12 cellular contexts compared by ENCODE assay signal in the genomic region with DNA sequence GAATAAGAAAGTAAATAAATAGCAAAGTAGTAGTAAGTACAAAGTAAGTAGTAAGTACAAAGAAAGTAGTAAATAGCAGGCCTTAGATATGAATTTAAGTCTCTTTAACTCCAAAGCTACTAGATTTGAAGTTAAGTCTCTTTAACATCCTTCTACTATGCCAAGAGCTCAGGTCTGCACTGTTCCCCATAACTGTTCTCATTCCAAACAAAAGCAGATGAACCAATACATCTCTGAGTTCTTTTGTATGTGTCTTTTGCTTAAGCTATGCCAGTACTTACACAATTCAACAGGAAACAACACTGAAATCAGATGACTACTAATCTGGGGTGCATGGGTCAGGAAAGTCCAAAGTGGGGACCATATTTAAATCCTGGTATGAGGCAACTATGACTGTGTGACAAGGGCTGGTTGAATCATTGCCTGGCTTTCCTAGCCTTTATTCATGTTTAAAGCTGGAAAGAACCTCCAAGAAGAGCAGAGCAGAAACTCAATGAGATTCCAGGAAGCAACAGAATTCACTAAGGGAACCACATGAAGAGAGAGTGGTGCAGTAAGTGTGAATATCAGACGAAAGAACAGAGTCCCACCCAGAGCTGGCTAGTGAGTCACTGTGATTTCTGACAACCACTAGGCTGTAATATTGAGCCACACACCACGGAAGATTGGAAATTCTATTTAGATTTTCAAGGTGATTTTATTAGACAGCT. TPM values are rescaled to one million over a fixed set of nuclear protein-coding genes. Genes with fewer than 3 reads are reported as not detected.
A peak's percentile ranks its signal among the peaks of the same experiment; 100 is the strongest.
DNase-seq lines count a peak whose midpoint lies in the region; ATAC-seq, FAIRE-seq and TF ChIP-seq lines count a peak whose summit lies in the region.
"Had no signal": no experiment of that assay in that cellular context is flagged by ENCODE, and none has a peak within 500 bp of the region (broad histone marks: within the 10 kb centered on the region; RNA-seq: fewer than 3 reads in every experiment).

No MANE protein-coding gene starts in this region.

- H3K27me3 ChIP-seq in IMR-90 (ENCODE audit: control insufficient read depth, insufficient read depth, low read length) = no peaks in the 10 kb centered on the region
- H3K27me3 ChIP-seq in H1 (replicated peaks in 1 of 4; ENCODE audit: control insufficient read depth in 3 of 4, extremely low read depth in 1 of 4, insufficient read depth in 3 of 4, low read length in 3 of 4) = no peaks in the 10 kb centered on the region
- H3K27me3 ChIP-seq: gastrocnemius medialis, sigmoid colon had no signal

- H3K23me2 ChIP-seq in H1 (ENCODE audit: low read depth, low read length) = no peaks in the 10 kb centered on the region

- H4K8ac ChIP-seq in IMR-90 (ENCODE audit: low read depth in 2 of 2, low read length in 2 of 2) (no peak overlapping the region), H1 (ENCODE audit: extremely low read depth, insufficient read depth, low read length) (no peak overlapping the region)

- TF ChIP-seq RAD21 in IMR-90 (IDR thresholded peaks at IDR 0.05; ENCODE audit: low read length) = peak; percentile 42
- TF ChIP-seq RAD21 in H1 (IDR thresholded peaks at IDR 0.05 in 1 of 2, conservative IDR thresholded peaks at IDR 0.05 in 1 of 2; ENCODE audit: low read depth in 2 of 2, low read length in 2 of 2) = peak in 1 of 2 experiments; percentile 21; a peak in 1 of 4 replicates

- H3K27ac ChIP-seq in IMR-90 (ENCODE audit: insufficient read depth, low read length) (no peak overlapping the region), H1 (ENCODE audit: low read depth, low read length) (no peak overlapping the region)
- H3K27ac ChIP-seq: gastrocnemius medialis, sigmoid colon had no signal

- H3K79me1 ChIP-seq in IMR-90 (ENCODE audit: low read depth in 1 of 2, low read length in 2 of 2) = no peaks in the 10 kb centered on the region
- no peaks in the 10 kb centered on the region for H3K79me1 ChIP-seq in H1 (ENCODE audit: low read depth, low read length)

- no peak overlapping the region for H2AK5ac ChIP-seq in IMR-90 (ENCODE audit: low read depth, low read length)
- no peak overlapping the region for H2AK5ac ChIP-seq in H1 (ENCODE audit: low read depth, low read length)

- no peak for FAIRE-seq in H1 (lab: Jason Lieb, UNC)

- H3K4me1 ChIP-seq in IMR-90 (ENCODE audit: control insufficient read depth, insufficient read depth, low read length) (peaks cover 2% of the 10 kb centered on the region), H1 (replicated peaks in 1 of 4; ENCODE audit: control insufficient read depth in 3 of 4, insufficient read depth in 4 of 4, low read length in 3 of 4) (no peaks in the 10 kb centered on the region)

- ATAC-seq in IMR-90 (ENCODE audit: low read depth) = peak; percentile 76
- ATAC-seq: gastrocnemius medialis had no signal

- H3K56ac ChIP-seq in IMR-90 (ENCODE audit: extremely low read depth, insufficient read depth, low read length) (no peak overlapping the region), H1 (replicated peaks; ENCODE audit: insufficient read length, low read depth, low read length) (no peak overlapping the region)

- no peak overlapping the region for H4K5ac ChIP-seq in IMR-90 (ENCODE audit: low read depth, low read length)
- H4K5ac ChIP-seq in H1 (ENCODE audit: insufficient read length, low read depth, low read length) = no peak overlapping the region

- H4K91ac ChIP-seq in IMR-90 (ENCODE audit: insufficient read depth, low read depth, low read length) = no peak overlapping the region
- no peak overlapping the region for H4K91ac ChIP-seq in H1 (replicated peaks; ENCODE audit: insufficient read length, low read length)

- in situ Hi-C loops in IMR-90 (cut with MboI; ENCODE audit: low sequenced_read_pairs) = no loop called here

- H2BK5ac ChIP-seq in IMR-90 (ENCODE audit: low read depth, low read length, poor library complexity, severe bottlenecking) (no peak overlapping the region), H1 (ENCODE audit: low read depth, low read length) (no peak overlapping the region)

- H4K20me1 ChIP-seq in IMR-90 (ENCODE audit: insufficient read depth, low read length) (no peaks in the 10 kb centered on the region), H1 (replicated peaks in 1 of 2; ENCODE audit: control insufficient read depth in 1 of 2, insufficient read depth in 2 of 2, low read length in 2 of 2) (no peaks in the 10 kb centered on the region)

- POLR2A ChIA-PET in IMR-90 (lab: Charles Lee; ENCODE audit: unreplicated experiment) (no interaction called here), H1 (lab: Charles Lee; ENCODE audit: partially characterized antibody) (no interaction called here), GM10248 (lab: Yijun Ruan, JAX) (no interaction called here)

- intact Hi-C loops in IMR-90 (cut with micrococcal nuclease) = loop anchor here (1.0 to 5.0 kb wide), 2 partner anchors 381 to 549 kb away; no protein-coding TSS in a partner anchor

- H3K4me3 ChIP-seq in AG10803 (ENCODE audit: low read length) (no peak overlapping the region), IMR-90 (ENCODE audit: insufficient read depth, low read depth, low read length) (no peak overlapping the region), H1 (ENCODE audit: extremely low read depth in 1 of 4, insufficient read depth in 2 of 4, low read depth in 3 of 4, low read length in 4 of 4) (no peak overlapping the region)
- H3K4me3 ChIP-seq: gastrocnemius medialis, sigmoid colon had no signal

- H3K79me2 ChIP-seq in H1 (ENCODE audit: control insufficient read depth in 1 of 2, insufficient read depth in 2 of 2, low read length in 2 of 2) = no peaks in the 10 kb centered on the region

- TF ChIP-seq POLR2A in IMR-90 (IDR thresholded peaks at IDR 0.05; ENCODE audit: low read depth, low read length) (no peak), H1 (IDR thresholded peaks at IDR 0.05; ENCODE audit: control extremely low read depth in 1 of 2, low read depth in 2 of 2, low read length in 2 of 2) (no peak)

- TF ChIP-seq EP300 in H1 (IDR thresholded peaks at IDR 0.05; ENCODE audit: borderline replicate concordance in 1 of 2, low read depth in 2 of 2, low read length in 2 of 2) = no peak

- H3K9ac ChIP-seq in IMR-90 (ENCODE audit: low read depth, low read length) (0 out of 2 replicates have a peak overlapping the region, but pooled peaks have one; percentile 17), H1 (replicated peaks in 1 of 4; ENCODE audit: extremely low read depth in 1 of 4, low read depth in 3 of 4, low read length in 3 of 4) (no peak overlapping the region)

- H3K4me2 ChIP-seq in IMR-90 (ENCODE audit: low read depth, low read length) (no peak overlapping the region), H1 (ENCODE audit: insufficient read depth in 1 of 2, low read depth in 2 of 2, low read length in 2 of 2) (no peak overlapping the region)

- no peak overlapping the region for H2AK9ac ChIP-seq in IMR-90 (replicated peaks; ENCODE audit: low read depth, low read length, poor library complexity)

- peaks cover 2% of the 10 kb centered on the region; the same call in 1 of the 2 replicates for H3K9me1 ChIP-seq in IMR-90 (ENCODE audit: insufficient read depth, low read length)

- no peaks in the 10 kb centered on the region for H3K36me3 ChIP-seq in IMR-90 (ENCODE audit: control insufficient read depth, insufficient read depth, low read length)
- H3K36me3 ChIP-seq in H1 (ENCODE audit: control insufficient read depth in 2 of 4, insufficient read depth in 4 of 4, low read length in 3 of 4) = no peaks in the 10 kb centered on the region
- H3K36me3 ChIP-seq: gastrocnemius medialis, sigmoid colon had no signal

- CTCF ChIA-PET in IMR-90 (lab: Yijun Ruan, JAX) (interaction anchor here (0.8 to 1.1 kb wide), 2 partner anchors 20 to 381 kb away, joined by 3 to 4 read pairs; no protein-coding TSS in a partner anchor), H1 (lab: Charles Lee; ENCODE audit: partially characterized antibody) (interaction anchor here (1.1 to 1.6 kb wide), 5 partner anchors 10 to 382 kb away, joined by 3 to 5 read pairs (median 3); no protein-coding TSS in a partner anchor), GM10248 (lab: Yijun Ruan, JAX) (interaction anchor here (1.6 kb wide), 1 partner anchor 8 kb away, joined by 5 read pairs; no protein-coding TSS in a partner anchor)

- no CpG with 5 or more reads among the region's 2 CpGs for WGBS in IMR-90 (ENCODE audit: extremely low coverage in 2 of 2, insufficient read length in 1 of 2), 2 experiments
- WGBS in H1 (ENCODE audit: extremely low coverage in 1 of 2, insufficient coverage in 1 of 2, insufficient read length in 1 of 2, insufficient replicate concordance in 2 of 2, low coverage in 1 of 2, low lambda C conversion rate in 2 of 2, missing lambda C conversion rate in 1 of 2), 2 experiments = 78% methylated on average over 2 of the region's 2 CpGs; no CpG with 5 or more reads in 1 of the 2 experiments

- TF ChIP-seq CTCF in AG10803 (conservative IDR thresholded peaks at IDR 0.05; ENCODE audit: low read length) (peak; percentile 54), IMR-90 (conservative IDR thresholded peaks at IDR 0.05; ENCODE audit: low read depth, low read length) (peak; percentile 42), H1 (IDR thresholded peaks at IDR 0.05; ENCODE audit: control extremely low read depth in 1 of 3, insufficient read depth in 1 of 3, low read depth in 1 of 3, low read length in 3 of 3) (peak in 1 of 3 experiments; percentile 9; a peak in 1 of 4 replicates), GM10248 (IDR thresholded peaks at IDR 0.05; ENCODE audit: control extremely low read depth, extremely low read depth, low read depth, missing control alignments) (no peak)

- H3K18ac ChIP-seq in IMR-90 (ENCODE audit: low read depth, low read length) (no peak overlapping the region), H1 (ENCODE audit: extremely low read depth, low read length) (no peak overlapping the region)

- H2BK20ac ChIP-seq in IMR-90 (ENCODE audit: low read depth, low read length) (no peak overlapping the region), H1 (ENCODE audit: low read length) (no peak overlapping the region)

- H2BK15ac ChIP-seq in IMR-90 (ENCODE audit: low read depth, low read length) = no peak overlapping the region
- no peak overlapping the region for H2BK15ac ChIP-seq in H1 (ENCODE audit: low read length)

- H3K14ac ChIP-seq in IMR-90 (replicated peaks; ENCODE audit: low read depth, low read length) (no peak overlapping the region), H1 (ENCODE audit: insufficient read length) (peak overlapping the region; percentile 77)

- no peak overlapping the region for H2AFZ ChIP-seq in IMR-90 (replicated peaks; ENCODE audit: low read length, poor library complexity)
- H2AFZ ChIP-seq in H1 (ENCODE audit: low read length) = no peak overlapping the region

- H3K23ac ChIP-seq in IMR-90 (ENCODE audit: low read depth, low read length) (no peak overlapping the region), H1 (ENCODE audit: insufficient read length) (no peak overlapping the region)

- BruUV-seq in IMR-90 (replicated peaks; lab: Mats Ljungman, UMichigan) = no TSS peak

- DNase-seq in AG10803 (ENCODE audit: low read depth) (peak; percentile 78), IMR-90 (peak; percentile 57), H1 (ENCODE audit: low read depth in 1 of 2, low spot score in 2 of 2) (no peak), medulla oblongata (ENCODE audit: extremely low spot score) (peak; percentile 59), occipital lobe (lab: John Stamatoyannopoulos, UW) (no peak), GM10248 (ENCODE audit: extremely low spot score) (no peak)
- no peak for DNase-seq in activated T-cell treated with anti-CD3 and anti-CD28 coated beads, Interleukin-2, amount 50 U/mL, for 48 hours
- no peak for DNase-seq in activated CD4-positive, alpha-beta T cell treated with anti-CD3 and anti-CD28 coated beads for 4 hours
- DNase-seq: activated CD4-positive, alpha-beta memory T cell treated with anti-CD3 and anti-CD28 coated beads, Interleukin-2, amount 10 ng/mL, durations not matched to agents 7 days and 5 days; gastrocnemius medialis; NCI-H526 treated with DMSO at 0.1 percent for 48 hours; sigmoid colon had no signal

- no peaks in the 10 kb centered on the region for H3K9me3 ChIP-seq in IMR-90 (ENCODE audit: control insufficient read depth, insufficient read depth, low read length)
- H3K9me3 ChIP-seq in H1 (ENCODE audit: insufficient read depth in 2 of 2, low read depth in 1 of 2, low read length in 1 of 2) = no peaks in the 10 kb centered on the region
- H3K9me3 ChIP-seq: gastrocnemius medialis, sigmoid colon had no signal

- no peak overlapping the region for H3K4ac ChIP-seq in IMR-90 (ENCODE audit: low read depth, low read length)
- H3K4ac ChIP-seq in H1 (replicated peaks; ENCODE audit: insufficient read length, low read depth, low read length) = no peak overlapping the region

- no peak overlapping the region for H2BK120ac ChIP-seq in IMR-90 (ENCODE audit: low read depth, low read length)
- H2BK120ac ChIP-seq in H1 (replicated peaks; ENCODE audit: low read depth, low read length) = no peak overlapping the region

- dilution Hi-C loops in IMR-90 (cut with HindIII; ENCODE audit: low sequenced_read_pairs, unreplicated experiment) = no loop called here

- no peak overlapping the region for H2BK12ac ChIP-seq in H1 (ENCODE audit: low read depth, low read length)

RNA-seq across cellular contexts. Expression of a gene that starts 51.0 kb away (rescaled TPM):
- total RNA-seq in IMR-90 (2012; rRNA removed) = not detected in 2 replicates
- polyA plus RNA-seq in IMR-90 (2012; rRNA removed) = 0.01 and 0.02 TPM in 2 replicates
- polyA plus RNA-seq in IMR-90 (2012; cell fraction: cytosol; rRNA removed) = 0.03 TPM in 1 of 2 replicates, not detected in the other
- 0.25 and 0.62 TPM in 2 replicates for polyA plus RNA-seq in IMR-90 (2012; cell fraction: nucleus; rRNA removed; ENCODE audit: low replicate concordance)
- 0.36 and 0.69 TPM in 2 replicates for total RNA-seq in H1 (2021; fragmentation: NEBNext Ultra II Directional; extraction: Animal tissue kit (Norgen Biotek cat#: 25700))
- 0.06 and 0.19 TPM in 2 replicates for polyA plus RNA-seq in H1 (2011; rRNA removed)
- polyA plus RNA-seq in H1 (2011; cell fraction: cytosol; rRNA removed) = 0.34 TPM
- polyA plus RNA-seq in H1 (2011; cell fraction: nucleus; rRNA removed) = 0.53 TPM
- 0.08 to 0.77 TPM (median 0.23 TPM) in 4 replicates for polyA plus RNA-seq in H1 (2012, experiment 1 of 2)
- 0.08 TPM for polyA plus RNA-seq in H1 (2012, experiment 2 of 2)
- polyA plus RNA-seq in H1 (2013, experiment 1 of 2) = 0.12 TPM
- 0.09 TPM for polyA plus RNA-seq in H1 (2013, experiment 2 of 2)
- polyA minus RNA-seq in H1 (2011; rRNA and poly(A)+ RNA removed) = 0.13 and 0.24 TPM in 2 replicates
- not detected for polyA minus RNA-seq in H1 (2011; cell fraction: cytosol; rRNA and poly(A)+ RNA removed)
- 0.10 TPM for polyA minus RNA-seq in H1 (2011; cell fraction: nucleus; rRNA and poly(A)+ RNA removed)
- 3.1 TPM for total RNA-seq in occipital lobe
- total RNA-seq: activated CD4-positive, alpha-beta memory T cell treated with anti-CD3 and anti-CD28 coated beads, Interleukin-2, amount 10 ng/mL, durations not matched to agents 7 days and 5 days had no signal

Comparison
In these comparisons a context has a peak if more than half of its experiments do, and no peak if none do; other contexts are left out.
1. DNase-seq: peak in AG10803 (single experiment), IMR-90 (single experiment) and medulla oblongata (single experiment); none in H1 (0 of 2), activated T-cell treated with anti-CD3 and anti-CD28 coated beads, Interleukin-2, amount 50 U/mL, for 48 hours (0 of 2), occipital lobe (single experiment), GM10248 (single experiment) and activated CD4-positive, alpha-beta T cell treated with anti-CD3 and anti-CD28 coated beads for 4 hours (0 of 2).